ENCODE assay signal across 17 cellular contexts in genomic region chr7:69898189-69898588, GRCh38.
DNase-seq lines count a peak whose midpoint lies in the region; ATAC-seq and TF ChIP-seq lines count a peak whose summit lies in the region.
"Had no signal": no experiment of that assay in that cellular context is flagged by ENCODE, and none has a peak within 500 bp of the region (broad histone marks: within the 10 kb centered on the region; RNA-seq: fewer than 3 reads in every experiment).

No MANE protein-coding gene starts in this region.

- no peaks in the 10 kb centered on the region for H3K79me2 ChIP-seq in smooth muscle cell (ENCODE audit: low read depth)

- H3K4me3 Mint-ChIP-seq in memory B cell = no peak overlapping the region
- no peak overlapping the region for H3K4me3 Mint-ChIP-seq in CD8-positive, alpha-beta memory T cell
- H3K4me3 Mint-ChIP-seq: activated CD4-positive, alpha-beta memory T cell treated with anti-CD3 and anti-CD28 coated beads for 36 hours; activated naive CD8-positive, alpha-beta T cell treated with anti-CD3 and anti-CD28 coated beads, Interleukin-2, amount 50 U/mL, for 24 hours had no signal

- H3K4me2 ChIP-seq in smooth muscle cell = no peak overlapping the region

- POLR2A ChIA-PET in CD8-positive, alpha-beta memory T cell (lab: Charles Lee) = no interaction called here

- H3K36me3 ChIP-seq in CD8-positive, alpha-beta memory T cell (ENCODE audit: insufficient read depth, low read length) = no peaks in the 10 kb centered on the region
- H3K36me3 ChIP-seq in smooth muscle cell (ENCODE audit: low read depth) = no peaks in the 10 kb centered on the region
- H3K36me3 ChIP-seq in tibial artery = no peaks in the 10 kb centered on the region
- H3K36me3 ChIP-seq: gastrocnemius medialis had no signal

- no peak overlapping the region for H3K9ac ChIP-seq in smooth muscle cell (ENCODE audit: low read depth)

- no peak overlapping the region for H3K27ac ChIP-seq in CD8-positive, alpha-beta memory T cell (ENCODE audit: low read depth, low read length)
- H3K27ac ChIP-seq in smooth muscle cell (ENCODE audit: low read depth) (no peak overlapping the region), tibial artery (no peak overlapping the region)
- H3K27ac ChIP-seq: dorsolateral prefrontal cortex, gastrocnemius medialis, HL-60 had no signal

- no peaks in the 10 kb centered on the region for H3K9me3 ChIP-seq in CD8-positive, alpha-beta memory T cell (ENCODE audit: low read length)
- H3K9me3 ChIP-seq in smooth muscle cell (replicated peaks; ENCODE audit: low read depth) (no peaks in the 10 kb centered on the region), tibial artery (no peaks in the 10 kb centered on the region)
- H3K9me3 ChIP-seq: gastrocnemius medialis had no signal

- CTCF ChIA-PET in CD8-positive, alpha-beta memory T cell (lab: Charles Lee) = no interaction called here

- peaks cover 6% of the 10 kb centered on the region for H3K36me3 Mint-ChIP-seq in memory B cell
- H3K36me3 Mint-ChIP-seq in CD8-positive, alpha-beta memory T cell = no peaks in the 10 kb centered on the region
- H3K36me3 Mint-ChIP-seq: activated CD4-positive, alpha-beta memory T cell treated with anti-CD3 and anti-CD28 coated beads for 36 hours had no signal

- WGBS in smooth muscle cell (ENCODE audit: low lambda C conversion rate) = 39% methylated on average over 2 of the region's 2 CpGs

- no peak for DNase-seq in memory B cell (ENCODE audit: low spot score in 2 of 2)
- no peak for DNase-seq in CD8-positive, alpha-beta memory T cell
- DNase-seq in smooth muscle cell (lab: John Stamatoyannopoulos, UW; ENCODE audit: unreplicated experiment) = no peak
- DNase-seq in tibial artery = no peak
- DNase-seq: activated CD4-positive, alpha-beta memory T cell treated with anti-CD3 and anti-CD28 coated beads for 36 hours; activated naive CD8-positive, alpha-beta T cell treated with anti-CD3 and anti-CD28 coated beads, Interleukin-2, amount 50 U/mL, for 24 hours; dorsolateral prefrontal cortex; gastrocnemius medialis; MV-4-11; NCI-H748 treated with DMSO at 0.1 percent for 48 hours; nucleus accumbens had no signal

- no peak overlapping the region for H3K27ac Mint-ChIP-seq in memory B cell
- no peak overlapping the region for H3K27ac Mint-ChIP-seq in CD8-positive, alpha-beta memory T cell
- H3K27ac Mint-ChIP-seq: activated CD4-positive, alpha-beta memory T cell treated with anti-CD3 and anti-CD28 coated beads for 36 hours; activated naive CD8-positive, alpha-beta T cell treated with anti-CD3 and anti-CD28 coated beads, Interleukin-2, amount 50 U/mL, for 24 hours had no signal

- H3K9me3 Mint-ChIP-seq in memory B cell = peaks cover 1% of the 10 kb centered on the region
- peaks cover 0 to 2% (median 0%) of the 10 kb centered on the region in 5 donors for H3K9me3 Mint-ChIP-seq in CD8-positive, alpha-beta memory T cell
- H3K9me3 Mint-ChIP-seq: activated CD4-positive, alpha-beta memory T cell treated with anti-CD3 and anti-CD28 coated beads for 36 hours; activated naive CD8-positive, alpha-beta T cell treated with anti-CD3 and anti-CD28 coated beads, Interleukin-2, amount 50 U/mL, for 24 hours had no signal

- H3K4me1 Mint-ChIP-seq in memory B cell = peaks cover 19% of the 10 kb centered on the region
- no peaks in the 10 kb centered on the region for H3K4me1 Mint-ChIP-seq in CD8-positive, alpha-beta memory T cell
- H3K4me1 Mint-ChIP-seq: activated naive CD8-positive, alpha-beta T cell treated with anti-CD3 and anti-CD28 coated beads, Interleukin-2, amount 50 U/mL, for 24 hours had no signal

- H3K27me3 ChIP-seq in CD8-positive, alpha-beta memory T cell (ENCODE audit: insufficient read depth, low read length, poor library complexity, severe bottlenecking) = no peaks in the 10 kb centered on the region
- H3K27me3 ChIP-seq in smooth muscle cell (ENCODE audit: low read depth) = peaks cover 6% of the 10 kb centered on the region
- H3K27me3 ChIP-seq in tibial artery = no peaks in the 10 kb centered on the region
- H3K27me3 ChIP-seq: dorsolateral prefrontal cortex, gastrocnemius medialis had no signal

- no peaks in the 10 kb centered on the region for H3K4me1 ChIP-seq in CD8-positive, alpha-beta memory T cell (ENCODE audit: insufficient read depth, low read length)
- H3K4me1 ChIP-seq in smooth muscle cell (ENCODE audit: low read depth) (no peaks in the 10 kb centered on the region), tibial artery (no peaks in the 10 kb centered on the region)
- H3K4me1 ChIP-seq: gastrocnemius medialis had no signal

- H3F3A ChIP-seq in smooth muscle cell (ENCODE audit: low read depth) = no peaks in the 10 kb centered on the region

- no peak overlapping the region for H2AFZ ChIP-seq in smooth muscle cell (ENCODE audit: low read depth)

- H4K20me1 ChIP-seq in smooth muscle cell (ENCODE audit: low read depth) = peaks cover 25% of the 10 kb centered on the region

- H3K4me3 ChIP-seq in CD8-positive, alpha-beta memory T cell (ENCODE audit: low read length) = no peak overlapping the region
- no peak overlapping the region for H3K4me3 ChIP-seq in smooth muscle cell
- H3K4me3 ChIP-seq in tibial artery = no peak overlapping the region
- H3K4me3 ChIP-seq: dorsolateral prefrontal cortex, gastrocnemius medialis had no signal

- intact Hi-C loops in tibial artery (cut with DNase I; ENCODE audit: low total_unique reads) = no loop called here

- ATAC-seq in GM18868 (IDR thresholded peaks at IDR 0.05; ENCODE audit: unreplicated experiment) (peak; percentile 93), GM21825 (IDR thresholded peaks at IDR 0.05; ENCODE audit: unreplicated experiment) (peak; percentile 79), HG03354 (IDR thresholded peaks at IDR 0.05; ENCODE audit: poor library complexity, severe bottlenecking, unreplicated experiment) (peak; percentile 85), memory B cell (ENCODE audit: low read depth) (peak; percentile 81), esophagus mucosa (no peak)
- ATAC-seq: activated naive CD8-positive, alpha-beta T cell treated with anti-CD3 and anti-CD28 coated beads, Interleukin-2, amount 50 U/mL, for 24 hours; gastrocnemius medialis; left lobe of liver had no signal

- TF ChIP-seq CTCF in smooth muscle cell (IDR thresholded peaks at IDR 0.05; ENCODE audit: borderline replicate concordance, insufficient read depth, poor library complexity, severe bottlenecking) (no peak), tibial artery (IDR thresholded peaks at IDR 0.05) (no peak)

- H3K27me3 Mint-ChIP-seq in memory B cell = no peaks in the 10 kb centered on the region
- H3K27me3 Mint-ChIP-seq in CD8-positive, alpha-beta memory T cell = no peaks in the 10 kb centered on the region
- H3K27me3 Mint-ChIP-seq: activated CD4-positive, alpha-beta memory T cell treated with anti-CD3 and anti-CD28 coated beads for 36 hours; activated naive CD8-positive, alpha-beta T cell treated with anti-CD3 and anti-CD28 coated beads, Interleukin-2, amount 50 U/mL, for 24 hours had no signal
